Comparison of ENCODE assay signal across 8 cellular contexts in the genomic region with DNA sequence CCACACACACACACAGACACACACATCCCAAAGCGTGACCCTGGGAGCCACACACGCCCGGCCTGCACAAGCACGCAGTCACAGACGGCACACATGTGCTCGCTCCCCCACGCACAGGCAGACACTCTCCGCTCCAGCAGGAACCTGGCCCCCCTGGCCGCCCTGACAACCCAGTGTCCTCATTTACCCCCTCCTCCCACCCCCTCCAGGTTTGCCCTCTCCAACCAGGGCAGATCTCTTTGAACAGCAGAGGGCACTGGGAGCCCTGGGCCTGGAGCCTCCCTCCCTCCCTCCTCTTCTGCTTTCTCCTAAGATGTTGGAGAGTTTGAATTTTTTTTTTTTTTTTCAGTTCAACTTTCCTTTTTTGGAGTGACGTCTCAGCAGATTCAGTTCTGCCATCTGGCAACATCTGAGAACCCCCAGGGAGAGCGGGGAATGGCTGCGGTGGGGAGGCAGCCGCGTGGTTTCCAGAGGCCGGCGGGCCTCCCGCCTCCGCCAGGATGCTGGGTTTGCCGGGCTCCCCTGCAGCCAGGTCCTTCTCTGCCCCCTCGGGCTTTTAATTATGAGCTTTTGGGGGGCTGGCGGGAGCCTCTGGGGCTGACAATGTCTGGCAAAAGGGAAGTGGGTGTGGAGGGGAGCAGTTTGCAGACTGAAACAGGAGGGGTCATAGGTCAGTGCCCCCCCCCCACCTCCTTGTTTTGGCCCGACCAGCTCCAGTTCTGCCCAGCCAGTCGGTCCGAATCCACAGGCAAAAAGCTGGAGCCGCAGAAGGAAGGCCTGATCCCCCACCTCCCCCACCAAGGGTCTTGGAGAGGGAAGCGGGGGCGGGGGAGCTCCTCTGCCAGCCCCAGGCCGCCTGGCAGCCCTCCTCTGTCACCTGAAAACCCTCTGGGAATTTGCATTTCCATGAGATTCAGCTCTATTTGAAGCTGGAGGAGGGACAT. TPM values are rescaled to one million over a fixed set of nuclear protein-coding genes. Genes with fewer than 3 reads are reported as not detected.
DNase-seq lines count a peak whose midpoint lies in the region; ATAC-seq and TF ChIP-seq lines count a peak whose summit lies in the region.

No MANE protein-coding gene starts in this region.

- DNase-seq in Ammon's horn (ENCODE audit: low spot score) (peak; percentile 70), MV-4-11 (lab: John Stamatoyannopoulos, UW) (peak; percentile 97), foreskin fibroblast (peak; percentile 83 to 91)
- DNase-seq in activated CD4-positive, alpha-beta T cell treated with anti-CD3 and anti-CD28 coated beads, Interleukin-2, amount 50 U/mL, for 48 hours, result peak; percentile 26 to 40
- no peak for DNase-seq in natural killer cell treated with Interleukin-12 subunit alpha and Interleukin-12 subunit beta and Interleukin-15 and Interleukin-18, amount 100 ng/mL, for 72 hours (ENCODE audit: low spot score)

- peak overlapping the region; percentile 62 for H3K4me3 ChIP-seq in GM12875 (ENCODE audit: low read depth, low read length)
- H3K4me3 ChIP-seq in foreskin fibroblast (ENCODE audit: low read depth in 1 of 2, low read length in 2 of 2), result peak overlapping the region in 1 of 2 donors; percentile 5

- H3K27ac Mint-ChIP-seq in natural killer cell treated with Interleukin-12 subunit alpha and Interleukin-12 subunit beta and Interleukin-15 and Interleukin-18, amount 100 ng/mL, for 72 hours, result no peak overlapping the region

- no peaks in the 10 kb centered on the region for H3K27me3 Mint-ChIP-seq in natural killer cell treated with Interleukin-12 subunit alpha and Interleukin-12 subunit beta and Interleukin-15 and Interleukin-18, amount 100 ng/mL, for 72 hours

- peak; percentile 30; the same call in 1 of the 2 replicates for TF ChIP-seq CTCF in GM12875 (IDR thresholded peaks at IDR 0.05; ENCODE audit: borderline replicate concordance, insufficient read depth, low read depth, low read length)
- peak; percentile 31 for TF ChIP-seq CTCF in foreskin fibroblast (IDR thresholded peaks at IDR 0.05; ENCODE audit: low read depth, low read length)

- H3K4me1 Mint-ChIP-seq in natural killer cell treated with Interleukin-12 subunit alpha and Interleukin-12 subunit beta and Interleukin-15 and Interleukin-18, amount 100 ng/mL, for 72 hours (ENCODE audit: low read depth in 2 of 2), result peaks cover 0 to 13% of the 10 kb centered on the region in 2 donors

- H3K9me3 Mint-ChIP-seq in natural killer cell treated with Interleukin-12 subunit alpha and Interleukin-12 subunit beta and Interleukin-15 and Interleukin-18, amount 100 ng/mL, for 72 hours, result no peaks in the 10 kb centered on the region

- H3K36me3 Mint-ChIP-seq in natural killer cell treated with Interleukin-12 subunit alpha and Interleukin-12 subunit beta and Interleukin-15 and Interleukin-18, amount 100 ng/mL, for 72 hours, result no peaks in the 10 kb centered on the region

- no peak for ATAC-seq in natural killer cell treated with Interleukin-12 subunit alpha and Interleukin-12 subunit beta and Interleukin-15 and Interleukin-18, amount 100 ng/mL, for 72 hours
- no peak for ATAC-seq in GM21526 (IDR thresholded peaks at IDR 0.05; ENCODE audit: low FRiP score, unreplicated experiment)
- ATAC-seq in HG02938 (IDR thresholded peaks at IDR 0.05; ENCODE audit: unreplicated experiment), result no peak

- peak overlapping the region; percentile 80 for H3K4me3 Mint-ChIP-seq in natural killer cell treated with Interleukin-12 subunit alpha and Interleukin-12 subunit beta and Interleukin-15 and Interleukin-18, amount 100 ng/mL, for 72 hours

RNA-seq across cellular contexts. Expression of a gene that starts 1.3 kb away (rescaled TPM):
- total RNA-seq in natural killer cell treated with Interleukin-12 subunit alpha and Interleukin-12 subunit beta and Interleukin-15 and Interleukin-18, amount 100 ng/mL, for 72 hours, result 100 to 1,000 TPM in 1 of 2 donors, 10 to 100 TPM in 1; 80.8 to 133 TPM
